In the genomic region with DNA sequence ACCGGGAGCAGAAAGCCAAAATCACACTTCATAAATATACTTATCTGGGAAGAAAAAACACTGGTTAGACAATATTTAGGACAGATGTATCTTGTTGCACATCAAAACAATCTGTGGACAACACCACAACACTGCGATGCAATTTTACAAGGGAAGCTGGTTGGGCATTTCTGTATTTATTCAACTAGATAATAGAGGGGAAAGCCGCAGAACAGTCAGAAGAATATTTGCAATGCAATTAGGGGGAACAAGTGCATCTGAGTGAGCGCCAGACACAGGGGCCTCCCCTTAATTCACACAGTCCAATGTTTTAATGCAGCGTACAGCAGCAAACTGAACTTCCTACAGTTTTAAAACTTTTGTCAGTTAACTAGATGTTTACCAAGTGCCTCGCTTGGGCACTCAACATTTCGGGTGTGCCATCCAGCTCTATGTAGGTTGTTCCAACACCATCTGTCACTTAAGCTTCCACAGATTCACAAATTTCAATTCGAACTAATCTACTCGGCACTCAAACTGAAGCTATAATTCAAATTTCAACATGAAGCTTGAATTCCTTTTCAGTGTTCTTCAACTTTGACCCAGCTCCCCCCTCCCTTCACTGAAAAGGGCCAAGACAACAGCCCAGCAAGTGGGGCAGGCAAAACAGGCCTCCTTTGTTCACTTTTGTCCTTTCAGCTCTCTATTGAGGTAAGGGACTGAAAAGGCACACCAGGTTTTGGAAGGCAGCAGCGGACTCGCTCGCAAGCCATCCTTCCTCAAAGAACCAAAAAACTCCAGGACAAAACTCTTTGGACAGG, we compare ENCODE assay signal across 13 cellular contexts. TPM values are rescaled to one million over a fixed set of nuclear protein-coding genes. Genes with fewer than 3 reads are reported as not detected.
DNase-seq lines count a peak whose midpoint lies in the region; TF ChIP-seq lines count a peak whose summit lies in the region.
"Had no signal": no experiment of that assay in that cellular context is flagged by ENCODE, and none has a peak within 500 bp of the region (broad histone marks: within the 10 kb centered on the region; RNA-seq: fewer than 3 reads in every experiment).

No MANE protein-coding gene starts in this region.

- TF ChIP-seq POLR2A in vagina (IDR thresholded peaks at IDR 0.05): no peak

- peak overlapping the region; percentile 34; the same call in 1 of the 2 replicates for H3K4me3 ChIP-seq in iPS-20b (ENCODE audit: low read length)
- no peak overlapping the region for H3K4me3 ChIP-seq in coronary artery
- no peak overlapping the region for H3K4me3 ChIP-seq in CD8-positive, alpha-beta memory T cell (ENCODE audit: low read length)
- no peak overlapping the region for H3K4me3 ChIP-seq in vagina
- H3K4me3 ChIP-seq: colonic mucosa had no signal

- peaks cover 10 to 60% of the 10 kb centered on the region in 2 donors for H3K27me3 Mint-ChIP-seq in CD8-positive, alpha-beta memory T cell

- H3K27ac ChIP-seq in iPS-20b (ENCODE audit: low read length) (no peak overlapping the region), coronary artery (no peak overlapping the region), vagina (no peak overlapping the region)
- no peak overlapping the region for H3K27ac ChIP-seq in CD8-positive, alpha-beta memory T cell (ENCODE audit: low read depth, low read length)
- H3K27ac ChIP-seq: C4-2B, colonic mucosa, foreskin keratinocyte had no signal

- H3K27me3 ChIP-seq in iPS-20b (ENCODE audit: insufficient read depth, low read length) (peaks cover 12% of the 10 kb centered on the region), vagina (no peaks in the 10 kb centered on the region)
- no peaks in the 10 kb centered on the region for H3K27me3 ChIP-seq in CD8-positive, alpha-beta memory T cell (ENCODE audit: insufficient read depth, low read length, poor library complexity, severe bottlenecking)

- CTCF ChIA-PET in CD8-positive, alpha-beta memory T cell (lab: Charles Lee): no interaction called here

- no peaks in the 10 kb centered on the region for H3K9me3 Mint-ChIP-seq in CD8-positive, alpha-beta memory T cell

- no peaks in the 10 kb centered on the region for H3K36me3 ChIP-seq in iPS-20b (ENCODE audit: insufficient read depth, low read depth, low read length)
- no peaks in the 10 kb centered on the region for H3K36me3 ChIP-seq in CD8-positive, alpha-beta memory T cell (ENCODE audit: insufficient read depth, low read length)
- no peaks in the 10 kb centered on the region for H3K36me3 ChIP-seq in vagina
- H3K36me3 ChIP-seq: colonic mucosa had no signal

- peak; percentile 64 for DNase-seq in DMS153 treated with DMSO at 0.1 percent for 48 hours (lab: John Stamatoyannopoulos, UW; ENCODE audit: unreplicated experiment)
- DNase-seq in NCI-H1105 (lab: John Stamatoyannopoulos, UW): peak; percentile 67
- DNase-seq in NCI-H69 (lab: John Stamatoyannopoulos, UW): peak; percentile 89
- DNase-seq in activated CD4-positive, CD25-positive, alpha-beta regulatory T cell (lab: John Stamatoyannopoulos, UW): no peak
- DNase-seq in coronary artery (ENCODE audit: low spot score): no peak
- no peak for DNase-seq in CD8-positive, alpha-beta memory T cell
- DNase-seq in vagina (ENCODE audit: extremely low spot score in 2 of 2): no peak
- DNase-seq: activated naive CD4-positive, alpha-beta T cell treated with Interleukin-2 at 50 U/mL for 16 hours; colonic mucosa; foreskin keratinocyte; left ventricle myocardium superior had no signal

- intact Hi-C loops in vagina (cut with DNase I): no loop called here

- TF ChIP-seq CTCF in coronary artery (IDR thresholded peaks at IDR 0.05) (no peak), vagina (IDR thresholded peaks at IDR 0.05) (no peak)

- H3K9me3 ChIP-seq in iPS-20b (ENCODE audit: insufficient read depth, low read depth, low read length) (no peaks in the 10 kb centered on the region), vagina (no peaks in the 10 kb centered on the region)
- H3K9me3 ChIP-seq in CD8-positive, alpha-beta memory T cell (ENCODE audit: low read length): no peaks in the 10 kb centered on the region
- H3K9me3 ChIP-seq: colonic mucosa had no signal

- POLR2A ChIA-PET in CD8-positive, alpha-beta memory T cell (lab: Charles Lee): no interaction called here

- peaks cover 15% of the 10 kb centered on the region for H3K4me1 ChIP-seq in iPS-20b (ENCODE audit: insufficient read depth, low read length)
- no peaks in the 10 kb centered on the region for H3K4me1 ChIP-seq in CD8-positive, alpha-beta memory T cell (ENCODE audit: insufficient read depth, low read length)
- H3K4me1 ChIP-seq in vagina: no peaks in the 10 kb centered on the region
- H3K4me1 ChIP-seq: colonic mucosa, foreskin keratinocyte had no signal

- no peaks in the 10 kb centered on the region for H3K4me1 Mint-ChIP-seq in CD8-positive, alpha-beta memory T cell

- H3K36me3 Mint-ChIP-seq in CD8-positive, alpha-beta memory T cell: no peaks in the 10 kb centered on the region

- H3K27ac Mint-ChIP-seq in CD8-positive, alpha-beta memory T cell: no peak overlapping the region

- no peak overlapping the region for H3K4me3 Mint-ChIP-seq in CD8-positive, alpha-beta memory T cell

- peak overlapping the region; percentile 39; the same call in 1 of the 2 replicates for H3K9ac ChIP-seq in iPS-20b (ENCODE audit: low read depth, low read length)

RNA-seq across cellular contexts. Expression of a gene that starts 7.3 kb away (rescaled TPM):
- under 1 TPM; 0.27 to 0.74 TPM for total RNA-seq in CD8-positive, alpha-beta memory T cell
- 1.1 TPM for polyA plus RNA-seq in CD8-positive, alpha-beta memory T cell
- total RNA-seq in vagina: 7.9 TPM

Comparison
In these comparisons a context has a peak if more than half of its experiments do, and no peak if none do; other contexts are left out.
1. DNase-seq: peak in DMS153 treated with DMSO at 0.1 percent for 48 hours (single experiment), NCI-H1105 (single experiment) and NCI-H69 (single experiment); none in activated CD4-positive, CD25-positive, alpha-beta regulatory T cell (0 of 4), coronary artery (single experiment), CD8-positive, alpha-beta memory T cell (0 of 5) and vagina (0 of 2).